In the genomic region with DNA sequence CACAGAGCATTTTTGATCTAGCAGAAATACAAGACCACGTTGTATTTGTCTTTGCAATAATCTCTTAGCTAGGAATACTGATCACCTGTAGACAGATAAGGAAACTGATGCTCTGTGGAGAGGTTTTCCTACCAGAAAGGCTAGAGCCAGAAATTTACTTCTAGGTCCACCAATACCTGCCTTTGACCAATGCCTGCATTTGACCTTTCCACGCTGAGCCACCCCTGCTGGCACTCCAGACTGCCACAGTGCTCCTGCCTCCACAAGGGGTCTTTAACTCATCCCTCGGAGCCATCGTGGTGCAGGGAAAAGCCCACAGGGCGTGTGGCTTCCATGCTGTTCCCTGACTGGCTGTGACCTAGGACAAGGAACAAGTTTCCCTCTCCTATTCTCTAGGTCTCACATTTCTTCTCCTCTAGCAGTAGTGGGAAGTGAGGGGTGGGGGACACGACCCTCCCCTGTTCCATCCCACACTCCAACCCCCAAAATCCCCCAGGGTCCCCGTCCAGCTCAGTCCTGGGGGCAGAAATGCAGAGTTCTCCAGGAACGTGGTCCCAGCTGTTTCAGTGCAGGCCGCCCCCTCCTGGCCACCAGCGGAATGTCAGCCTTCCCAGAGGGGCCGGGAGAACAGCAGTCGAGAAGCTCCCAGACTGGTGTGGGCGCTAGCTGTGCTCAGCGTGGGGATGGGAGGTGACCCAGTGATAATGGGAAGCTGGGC, we compare ENCODE assay signal across 1 cellular context.
A peak's percentile ranks its signal among the peaks of the same experiment; 100 is the strongest.
TF ChIP-seq lines count a peak whose summit lies in the region.

No MANE protein-coding gene starts in this region.

TF ChIP-seq in HepG2, 621 proteins besides CTCF, POLR2A, EP300 and RAD21 (continued from another document and continues in another):
- 0 out of 2 replicates have a peak, but pooled peaks have one; percentile 33 for TF ChIP-seq ZNF772 (CRISPR knock-in tag; IDR thresholded peaks at IDR 0.05)
- TF ChIP-seq TRIM22 (IDR thresholded peaks at IDR 0.05) = no peak
- TF ChIP-seq NR3C1 (CRISPR knock-in tag; IDR thresholded peaks at IDR 0.05) = no peak
- TF ChIP-seq SMC3 (IDR thresholded peaks at IDR 0.05; ENCODE audit: low read length) = peak; percentile 34; the same call in 1 of the 2 replicates
- no peak for TF ChIP-seq NFIB (CRISPR knock-in tag; IDR thresholded peaks at IDR 0.05; ENCODE audit: borderline replicate concordance)
- no peak for TF ChIP-seq ZEB1 (IDR thresholded peaks at IDR 0.05; ENCODE audit: insufficient replicate concordance, low read depth)
- no peak for TF ChIP-seq PTBP1 (IDR thresholded peaks at IDR 0.05; ENCODE audit: low read depth, low read length, poor library complexity, severe bottlenecking)
- no peak for TF ChIP-seq SNRNP70 (IDR thresholded peaks at IDR 0.05; ENCODE audit: low read depth, low read length)
- TF ChIP-seq TFAP4 (IDR thresholded peaks at IDR 0.05; ENCODE audit: borderline replicate concordance, low read depth) = peak; percentile 79; the same call in 1 of the 2 replicates
- no peak for TF ChIP-seq YEATS4 (CRISPR knock-in tag; IDR thresholded peaks at IDR 0.05; ENCODE audit: borderline replicate concordance)
- TF ChIP-seq ZNF501 (CRISPR knock-in tag; IDR thresholded peaks at IDR 0.05) = 0 out of 2 replicates have a peak, but pooled peaks have one; percentile 53
- no peak for TF ChIP-seq ARID2 (CRISPR knock-in tag; IDR thresholded peaks at IDR 0.05; ENCODE audit: borderline replicate concordance)
- TF ChIP-seq ZNF30 (CRISPR knock-in tag; IDR thresholded peaks at IDR 0.05) = no peak
- TF ChIP-seq PHF8 (CRISPR knock-in tag; IDR thresholded peaks at IDR 0.05) = no peak
- no peak for TF ChIP-seq ZFYVE20 (CRISPR knock-in tag; IDR thresholded peaks at IDR 0.05; ENCODE audit: borderline replicate concordance, low read depth)
- TF ChIP-seq ZNF430 (CRISPR knock-in tag; IDR thresholded peaks at IDR 0.05) = no peak
- no peak for TF ChIP-seq SP4 (CRISPR knock-in tag; IDR thresholded peaks at IDR 0.05)
- TF ChIP-seq POLR2AphosphoS2 (IDR thresholded peaks at IDR 0.05; ENCODE audit: low read depth, low read length) = no peak
- peak; percentile 25 for TF ChIP-seq ZNF883 (CRISPR knock-in tag; IDR thresholded peaks at IDR 0.05; ENCODE audit: not compliant biosample characterization)
- TF ChIP-seq, protein P1, sequence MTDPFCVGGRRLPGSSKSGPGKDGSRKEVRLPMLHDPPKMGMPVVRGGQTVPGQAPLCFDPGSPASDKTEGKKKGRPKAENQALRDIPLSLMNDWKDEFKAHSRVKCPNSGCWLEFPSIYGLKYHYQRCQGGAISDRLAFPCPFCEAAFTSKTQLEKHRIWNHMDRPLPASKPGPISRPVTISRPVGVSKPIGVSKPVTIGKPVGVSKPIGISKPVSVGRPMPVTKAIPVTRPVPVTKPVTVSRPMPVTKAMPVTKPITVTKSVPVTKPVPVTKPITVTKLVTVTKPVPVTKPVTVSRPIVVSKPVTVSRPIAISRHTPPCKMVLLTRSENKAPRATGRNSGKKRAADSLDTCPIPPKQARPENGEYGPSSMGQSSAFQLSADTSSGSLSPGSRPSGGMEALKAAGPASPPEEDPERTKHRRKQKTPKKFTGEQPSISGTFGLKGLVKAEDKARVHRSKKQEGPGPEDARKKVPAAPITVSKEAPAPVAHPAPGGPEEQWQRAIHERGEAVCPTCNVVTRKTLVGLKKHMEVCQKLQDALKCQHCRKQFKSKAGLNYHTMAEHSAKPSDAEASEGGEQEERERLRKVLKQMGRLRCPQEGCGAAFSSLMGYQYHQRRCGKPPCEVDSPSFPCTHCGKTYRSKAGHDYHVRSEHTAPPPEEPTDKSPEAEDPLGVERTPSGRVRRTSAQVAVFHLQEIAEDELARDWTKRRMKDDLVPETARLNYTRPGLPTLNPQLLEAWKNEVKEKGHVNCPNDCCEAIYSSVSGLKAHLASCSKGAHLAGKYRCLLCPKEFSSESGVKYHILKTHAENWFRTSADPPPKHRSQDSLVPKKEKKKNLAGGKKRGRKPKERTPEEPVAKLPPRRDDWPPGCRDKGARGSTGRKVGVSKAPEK (CRISPR knock-in tag; IDR thresholded peaks at IDR 0.05; ENCODE audit: borderline replicate concordance) = no peak
- no peak for TF ChIP-seq REL (CRISPR knock-in tag; conservative IDR thresholded peaks at IDR 0.05)
- no peak for TF ChIP-seq CBFB (CRISPR knock-in tag; IDR thresholded peaks at IDR 0.05)
- TF ChIP-seq SRSF9 (IDR thresholded peaks at IDR 0.05; ENCODE audit: borderline replicate concordance, insufficient read depth, low read depth, low read length, poor library complexity, severe bottlenecking) = no peak
- no peak for TF ChIP-seq CREB3 (CRISPR knock-in tag; IDR thresholded peaks at IDR 0.05)
- no peak for TF ChIP-seq ZNF557 (CRISPR knock-in tag; IDR thresholded peaks at IDR 0.05)
- TF ChIP-seq TP53 (CRISPR knock-in tag; conservative IDR thresholded peaks at IDR 0.05) = no peak
- no peak for TF ChIP-seq KLF16 (CRISPR knock-in tag; IDR thresholded peaks at IDR 0.05)
- no peak for TF ChIP-seq FOXM1 (CRISPR knock-in tag; IDR thresholded peaks at IDR 0.05)
- TF ChIP-seq ISX (CRISPR knock-in tag; conservative IDR thresholded peaks at IDR 0.05) = no peak
- no peak; the same call in 1 of the 2 replicates for TF ChIP-seq GABPB1 (CRISPR knock-in tag; IDR thresholded peaks at IDR 0.05)
- TF ChIP-seq SIX1 (CRISPR knock-in tag; IDR thresholded peaks at IDR 0.05; ENCODE audit: borderline replicate concordance) = no peak
- no peak for TF ChIP-seq NFKBIZ (CRISPR knock-in tag; IDR thresholded peaks at IDR 0.05)
- TF ChIP-seq DRAP1 (CRISPR knock-in tag; IDR thresholded peaks at IDR 0.05) = no peak
- TF ChIP-seq RBFOX2 (IDR thresholded peaks at IDR 0.05; ENCODE audit: low read depth, low read length) = no peak
- no peak for TF ChIP-seq ZBTB14 (CRISPR knock-in tag; IDR thresholded peaks at IDR 0.05)
- TF ChIP-seq ZNF280D (CRISPR knock-in tag; IDR thresholded peaks at IDR 0.05) = no peak
- TF ChIP-seq MTERF4 (CRISPR knock-in tag; IDR thresholded peaks at IDR 0.05) = no peak
- no peak for TF ChIP-seq SCMH1 (CRISPR knock-in tag; IDR thresholded peaks at IDR 0.05; ENCODE audit: borderline replicate concordance)
- no peak for TF ChIP-seq ARNT2 (CRISPR knock-in tag; IDR thresholded peaks at IDR 0.05; ENCODE audit: low read depth)
- TF ChIP-seq CENPT (CRISPR knock-in tag; IDR thresholded peaks at IDR 0.05; ENCODE audit: low read depth) = no peak
- TF ChIP-seq HNF1B (CRISPR knock-in tag; IDR thresholded peaks at IDR 0.05) = peak; percentile 62; the same call in 1 of the 2 replicates
- TF ChIP-seq IRF1 (CRISPR knock-in tag; IDR thresholded peaks at IDR 0.05; ENCODE audit: low read depth) = no peak
- no peak for TF ChIP-seq PHB2 (IDR thresholded peaks at IDR 0.05; ENCODE audit: partially characterized antibody)
- TF ChIP-seq KAT8 (CRISPR knock-in tag; IDR thresholded peaks at IDR 0.05) = no peak
